9 cellular contexts compared by ENCODE assay signal in the genomic region with DNA sequence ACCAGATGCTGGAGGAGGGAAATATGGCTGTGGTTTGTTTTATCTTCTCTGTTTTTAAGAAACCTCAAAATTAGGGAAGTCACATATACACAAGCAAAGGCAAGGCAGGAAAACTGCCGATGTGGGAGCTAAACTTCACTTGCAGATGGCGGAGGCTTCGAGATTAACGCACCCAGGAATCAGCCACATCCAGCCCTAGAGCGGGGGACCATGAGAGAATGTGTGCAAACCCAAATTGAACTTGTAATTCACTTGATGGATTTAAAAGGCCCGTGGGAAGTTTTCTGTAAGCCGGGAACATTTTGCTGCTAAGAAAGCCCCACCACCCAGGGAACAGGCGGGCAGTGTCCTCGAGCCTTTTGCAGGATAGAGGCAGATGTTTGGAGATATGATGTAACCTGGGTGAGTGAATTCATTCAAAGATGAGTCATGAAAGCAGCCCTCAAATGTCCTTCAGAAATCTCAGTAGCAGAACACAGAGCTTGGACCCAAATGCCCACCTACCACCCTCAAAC. TPM values are rescaled to one million over a fixed set of nuclear protein-coding genes. Genes with fewer than 3 reads are reported as not detected.
DNase-seq lines count a peak whose midpoint lies in the region; ATAC-seq and TF ChIP-seq lines count a peak whose summit lies in the region.
"Had no signal": no experiment of that assay in that cellular context is flagged by ENCODE, and none has a peak within 500 bp of the region (broad histone marks: within the 10 kb centered on the region; RNA-seq: fewer than 3 reads in every experiment).

No MANE protein-coding gene starts in this region.

- no peak for DNase-seq in activated CD8-positive, alpha-beta memory T cell treated with anti-CD3 and anti-CD28 coated beads, Interleukin-2, amount 10 ng/mL, durations not matched to agents 7 days and 5 days
- DNase-seq in activated CD8-positive, alpha-beta memory T cell treated with anti-CD3 and anti-CD28 coated beads for 24 hours, result no peak
- peak; percentile 33 for DNase-seq in NAMALWA (ENCODE audit: low spot score)
- DNase-seq in breast epithelium (ENCODE audit: low spot score in 2 of 2), result no peak
- no peak for DNase-seq in osteocyte (ENCODE audit: extremely low spot score, unreplicated experiment)
- DNase-seq in NCI-H446 (lab: John Stamatoyannopoulos, UW), result no peak
- DNase-seq in cortex of kidney (lab: John Stamatoyannopoulos, UW), result no peak
- no peak for DNase-seq in Right ventricle myocardium superior
- DNase-seq: psoas muscle had no signal

- H3K4me3 Mint-ChIP-seq in activated CD8-positive, alpha-beta memory T cell treated with anti-CD3 and anti-CD28 coated beads, Interleukin-2, amount 10 ng/mL, durations not matched to agents 7 days and 5 days, result no peak overlapping the region
- no peak overlapping the region for H3K4me3 Mint-ChIP-seq in osteocyte (ENCODE audit: unreplicated experiment)

- H3K9me3 Mint-ChIP-seq in activated CD8-positive, alpha-beta memory T cell treated with anti-CD3 and anti-CD28 coated beads, Interleukin-2, amount 10 ng/mL, durations not matched to agents 7 days and 5 days (ENCODE audit: low read depth), result no peaks in the 10 kb centered on the region
- H3K9me3 Mint-ChIP-seq in osteocyte (ENCODE audit: unreplicated experiment), result no peaks in the 10 kb centered on the region

- H3K4me3 ChIP-seq in breast epithelium, result no peak overlapping the region
- H3K4me3 ChIP-seq: psoas muscle had no signal

- peak overlapping the region; percentile 17 to 66 for H3K27ac ChIP-seq in breast epithelium
- H3K27ac ChIP-seq: psoas muscle had no signal

- intact Hi-C loops in breast epithelium (cut with DNase I; ENCODE audit: low total_unique reads), result loop anchor here (2.0 kb wide), 1 partner anchor 23 kb away; no protein-coding TSS in a partner anchor
- intact Hi-C loops in Right ventricle myocardium superior (cut with DNase I), result no loop called here

- H3K4me1 Mint-ChIP-seq in activated CD8-positive, alpha-beta memory T cell treated with anti-CD3 and anti-CD28 coated beads, Interleukin-2, amount 10 ng/mL, durations not matched to agents 7 days and 5 days, result peaks cover 53% of the 10 kb centered on the region
- H3K4me1 Mint-ChIP-seq in osteocyte (ENCODE audit: unreplicated experiment), result peaks cover 51% of the 10 kb centered on the region

- peaks cover 0 to 7% of the 10 kb centered on the region in 2 donors for H3K4me1 ChIP-seq in breast epithelium
- H3K4me1 ChIP-seq: psoas muscle had no signal

- peak overlapping the region; percentile 57 for H3K27ac Mint-ChIP-seq in activated CD8-positive, alpha-beta memory T cell treated with anti-CD3 and anti-CD28 coated beads, Interleukin-2, amount 10 ng/mL, durations not matched to agents 7 days and 5 days
- H3K27ac Mint-ChIP-seq in osteocyte (ENCODE audit: unreplicated experiment), result peak overlapping the region; percentile 23

- CTCF ChIA-PET in activated CD8-positive, alpha-beta memory T cell treated with anti-CD3 and anti-CD28 coated beads, Interleukin-2, amount 10 ng/mL, durations not matched to agents 7 days and 5 days (lab: Charles Lee), result interaction anchor here (0.9 to 2.2 kb wide), 4 partner anchors 8 to 130 kb away, joined by 3 to 8 read pairs (median 5); no protein-coding TSS in a partner anchor

- H3K9me3 ChIP-seq in breast epithelium, result no peaks in the 10 kb centered on the region
- H3K9me3 ChIP-seq: psoas muscle had no signal

- TF ChIP-seq CTCF in breast epithelium (IDR thresholded peaks at IDR 0.05) (no peak), osteocyte (IDR thresholded peaks at IDR 0.05) (no peak)

- no peaks in the 10 kb centered on the region for H3K36me3 ChIP-seq in breast epithelium

- no peaks in the 10 kb centered on the region for H3K27me3 Mint-ChIP-seq in activated CD8-positive, alpha-beta memory T cell treated with anti-CD3 and anti-CD28 coated beads, Interleukin-2, amount 10 ng/mL, durations not matched to agents 7 days and 5 days
- no peaks in the 10 kb centered on the region for H3K27me3 Mint-ChIP-seq in osteocyte (ENCODE audit: unreplicated experiment)

- TF ChIP-seq POLR2A in breast epithelium (IDR thresholded peaks at IDR 0.05), result no peak

- ATAC-seq in activated CD8-positive, alpha-beta memory T cell treated with anti-CD3 and anti-CD28 coated beads, Interleukin-2, amount 10 ng/mL, durations not matched to agents 7 days and 5 days, result no peak
- no peak for ATAC-seq in Right ventricle myocardium superior (ENCODE audit: poor library complexity)

- no peaks in the 10 kb centered on the region for H3K27me3 ChIP-seq in breast epithelium

- H3K36me3 Mint-ChIP-seq in activated CD8-positive, alpha-beta memory T cell treated with anti-CD3 and anti-CD28 coated beads, Interleukin-2, amount 10 ng/mL, durations not matched to agents 7 days and 5 days, result peaks cover 30% of the 10 kb centered on the region
- no peaks in the 10 kb centered on the region for H3K36me3 Mint-ChIP-seq in osteocyte (ENCODE audit: unreplicated experiment)

RNA-seq across cellular contexts. Expression of a gene that starts 39.9 kb away (rescaled TPM):
- 100 to 1,000 TPM; 130 to 156 TPM for total RNA-seq in activated CD8-positive, alpha-beta memory T cell treated with anti-CD3 and anti-CD28 coated beads, Interleukin-2, amount 10 ng/mL, durations not matched to agents 7 days and 5 days
- total RNA-seq in breast epithelium (10 to 100 TPM; 53.1 to 84.2 (median 65.1) TPM), osteocyte (22.2 and 24.2 TPM in 2 replicates), Right ventricle myocardium superior (10.3 TPM)
